Comparison of ENCODE assay signal across 8 cellular contexts in the genomic region with DNA sequence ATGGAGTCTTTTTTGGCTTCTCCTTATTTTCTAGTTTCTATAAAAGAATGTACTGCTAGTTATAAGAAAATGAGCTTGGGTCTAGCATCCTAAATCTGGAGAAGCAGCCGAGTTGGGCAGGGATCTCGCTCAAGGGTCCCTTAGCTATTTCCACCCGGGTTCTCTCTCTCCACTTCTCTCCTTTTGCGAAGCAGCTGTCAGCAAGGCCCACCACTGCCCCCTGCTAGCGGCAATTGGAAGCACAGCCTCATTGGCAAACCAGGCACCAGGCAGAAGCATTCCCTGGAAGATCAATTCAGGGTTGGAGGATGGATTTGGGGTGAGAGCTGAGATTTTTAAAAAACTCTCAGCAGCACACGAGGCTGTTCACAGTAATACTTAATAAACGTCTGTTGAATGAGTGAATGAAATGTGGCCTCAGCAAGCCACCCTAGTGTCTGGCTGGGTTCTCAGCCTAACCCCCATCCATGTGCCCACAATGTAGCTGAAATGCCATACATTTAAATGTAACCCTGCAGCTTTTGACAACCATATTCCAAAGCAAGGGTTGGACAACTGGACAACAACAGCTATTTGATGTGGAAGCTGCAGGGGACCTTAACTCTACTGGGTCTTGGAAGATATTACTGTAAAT. TPM values are rescaled to one million over a fixed set of nuclear protein-coding genes. Genes with fewer than 3 reads are reported as not detected.
DNase-seq lines count a peak whose midpoint lies in the region; FAIRE-seq and TF ChIP-seq lines count a peak whose summit lies in the region.

No MANE protein-coding gene starts in this region.

- no peaks in the 10 kb centered on the region for H3F3A ChIP-seq in neural progenitor cell (ENCODE audit: low read depth)

- no peaks in the 10 kb centered on the region for H3K9me3 Mint-ChIP-seq in activated T-helper 1 cell treated with anti-CD3 and anti-CD28 coated beads, Interleukin-12 subunit alpha, Interleukin-12 subunit beta, Interleukin-2, Interleukin-4 antibody, amounts not matched to agents 30 ng/mL and 10 ng/mL and 1 ng/mL, durations not matched to agents 14 hours and 24 hours and 36 hours
- no peaks in the 10 kb centered on the region for H3K9me3 Mint-ChIP-seq in neural progenitor cell

- DNase-seq in GM12892 (ENCODE audit: insufficient read length): peak; percentile 61
- DNase-seq in HL-60 (ENCODE audit: low read depth in 1 of 2, low spot score in 1 of 2): peak; percentile 54 to 72
- DNase-seq in RPMI7951 (ENCODE audit: low read depth): peak; percentile 46
- DNase-seq in activated T-helper 1 cell treated with anti-CD3 and anti-CD28 coated beads, Interleukin-12 subunit alpha, Interleukin-12 subunit beta, Interleukin-2, Interleukin-4 antibody, amounts not matched to agents 30 ng/mL and 10 ng/mL and 1 ng/mL, durations not matched to agents 14 hours and 24 hours and 36 hours (ENCODE audit: low spot score): peak; percentile 40
- DNase-seq in fibroblast of pulmonary artery (ENCODE audit: low read depth): peak; percentile 68
- DNase-seq in neural progenitor cell (ENCODE audit: low spot score): peak; percentile 74
- no peak for DNase-seq in foreskin melanocyte

- no peaks in the 10 kb centered on the region for H3K79me2 ChIP-seq in neural progenitor cell (ENCODE audit: low read depth)

- H3K4me2 ChIP-seq in neural progenitor cell: no peak overlapping the region

- H3K4me1 ChIP-seq in neural progenitor cell (no peaks in the 10 kb centered on the region), subcutaneous abdominal adipose tissue (ENCODE audit: control insufficient read depth in 5 of 5, insufficient read depth in 5 of 5, low read length in 5 of 5) (peaks cover 0 to 11% (median 0%) of the 10 kb centered on the region in 5 donors)

- H4K20me1 ChIP-seq in neural progenitor cell (ENCODE audit: low read depth): no peaks in the 10 kb centered on the region

- peak; percentile 60 for FAIRE-seq in GM12892 (lab: Jason Lieb, UNC)

- H3K36me3 ChIP-seq in neural progenitor cell (no peaks in the 10 kb centered on the region), subcutaneous abdominal adipose tissue (ENCODE audit: control insufficient read depth in 5 of 5, insufficient read depth in 5 of 5, low read length in 5 of 5) (peaks cover 9 to 83% (median 62%) of the 10 kb centered on the region in 5 donors)

- H3K27me3 Mint-ChIP-seq in activated T-helper 1 cell treated with anti-CD3 and anti-CD28 coated beads, Interleukin-12 subunit alpha, Interleukin-12 subunit beta, Interleukin-2, Interleukin-4 antibody, amounts not matched to agents 30 ng/mL and 10 ng/mL and 1 ng/mL, durations not matched to agents 14 hours and 24 hours and 36 hours (ENCODE audit: insufficient read depth): no peaks in the 10 kb centered on the region
- peaks cover 2% of the 10 kb centered on the region for H3K27me3 Mint-ChIP-seq in neural progenitor cell (ENCODE audit: insufficient read depth, low read depth)

- H3K27ac ChIP-seq in HL-60 (replicated peaks): no peak overlapping the region
- no peak overlapping the region for H3K27ac ChIP-seq in neural progenitor cell
- peak overlapping the region; percentile 60 for H3K27ac ChIP-seq in subcutaneous abdominal adipose tissue (ENCODE audit: low read depth, low read length)

- peaks cover 5% of the 10 kb centered on the region for H3K4me1 Mint-ChIP-seq in activated T-helper 1 cell treated with anti-CD3 and anti-CD28 coated beads, Interleukin-12 subunit alpha, Interleukin-12 subunit beta, Interleukin-2, Interleukin-4 antibody, amounts not matched to agents 30 ng/mL and 10 ng/mL and 1 ng/mL, durations not matched to agents 14 hours and 24 hours and 36 hours (ENCODE audit: low read depth)
- H3K4me1 Mint-ChIP-seq in neural progenitor cell: no peaks in the 10 kb centered on the region

- intact Hi-C loops in activated T-helper 1 cell treated with anti-CD3 and anti-CD28 coated beads, Interleukin-12 subunit alpha, Interleukin-12 subunit beta, Interleukin-2, Interleukin-4 antibody, amounts not matched to agents 30 ng/mL and 10 ng/mL and 1 ng/mL, durations not matched to agents 14 hours and 24 hours and 36 hours (cut with micrococcal nuclease): loop anchor here (1.0 to 5.0 kb wide), 5 partner anchors 17 to 555 kb away; no protein-coding TSS in a partner anchor

- H3K4me3 ChIP-seq in HL-60 (replicated peaks; ENCODE audit: insufficient read depth, low read length): no peak overlapping the region
- H3K4me3 ChIP-seq in fibroblast of pulmonary artery (replicated peaks; ENCODE audit: low read depth, low read length): no peak overlapping the region
- no peak overlapping the region for H3K4me3 ChIP-seq in neural progenitor cell
- H3K4me3 ChIP-seq in subcutaneous abdominal adipose tissue (ENCODE audit: low read depth in 1 of 5, low read length in 5 of 5): no peak overlapping the region

- TF ChIP-seq CTCF in HL-60 (IDR thresholded peaks at IDR 0.05; ENCODE audit: insufficient read depth, low read length): peak; percentile 90
- TF ChIP-seq CTCF in fibroblast of pulmonary artery (IDR thresholded peaks at IDR 0.05; ENCODE audit: low read length, missing control alignments): peak; percentile 98
- peak; percentile 93 for TF ChIP-seq CTCF in neural progenitor cell (IDR thresholded peaks at IDR 0.05)

- no peak overlapping the region for H3K9ac ChIP-seq in neural progenitor cell
- H3K9ac ChIP-seq in subcutaneous abdominal adipose tissue (ENCODE audit: low read length in 5 of 5): peak overlapping the region in 1 of 5 donors; percentile 34

- H3K36me3 Mint-ChIP-seq in activated T-helper 1 cell treated with anti-CD3 and anti-CD28 coated beads, Interleukin-12 subunit alpha, Interleukin-12 subunit beta, Interleukin-2, Interleukin-4 antibody, amounts not matched to agents 30 ng/mL and 10 ng/mL and 1 ng/mL, durations not matched to agents 14 hours and 24 hours and 36 hours (ENCODE audit: low read depth): peaks cover 31% of the 10 kb centered on the region
- H3K36me3 Mint-ChIP-seq in neural progenitor cell: peaks cover 13% of the 10 kb centered on the region

- no peaks in the 10 kb centered on the region for H3K27me3 ChIP-seq in HL-60 (ENCODE audit: insufficient read depth, poor library complexity, severe bottlenecking)
- no peaks in the 10 kb centered on the region for H3K27me3 ChIP-seq in neural progenitor cell
- H3K27me3 ChIP-seq in subcutaneous abdominal adipose tissue (ENCODE audit: control insufficient read depth in 5 of 5, insufficient read depth in 4 of 5, low read length in 5 of 5): no peaks in the 10 kb centered on the region

- no peak for TF ChIP-seq POLR2A in GM12892 (IDR thresholded peaks at IDR 0.05; ENCODE audit: low read depth, low read length)

- H3K4me3 Mint-ChIP-seq in activated T-helper 1 cell treated with anti-CD3 and anti-CD28 coated beads, Interleukin-12 subunit alpha, Interleukin-12 subunit beta, Interleukin-2, Interleukin-4 antibody, amounts not matched to agents 30 ng/mL and 10 ng/mL and 1 ng/mL, durations not matched to agents 14 hours and 24 hours and 36 hours: no peak overlapping the region
- H3K4me3 Mint-ChIP-seq in neural progenitor cell: no peak overlapping the region

- H3K9me3 ChIP-seq in neural progenitor cell (ENCODE audit: low read depth) (no peaks in the 10 kb centered on the region), subcutaneous abdominal adipose tissue (ENCODE audit: control insufficient read depth in 5 of 5, low read length in 5 of 5) (no peaks in the 10 kb centered on the region)

- no peak overlapping the region for H3K27ac Mint-ChIP-seq in activated T-helper 1 cell treated with anti-CD3 and anti-CD28 coated beads, Interleukin-12 subunit alpha, Interleukin-12 subunit beta, Interleukin-2, Interleukin-4 antibody, amounts not matched to agents 30 ng/mL and 10 ng/mL and 1 ng/mL, durations not matched to agents 14 hours and 24 hours and 36 hours
- H3K27ac Mint-ChIP-seq in neural progenitor cell: no peak overlapping the region

- no peak overlapping the region for H2AFZ ChIP-seq in neural progenitor cell (replicated peaks)

RNA-seq across cellular contexts. Expression of gene TNIP1, which starts 34.6 kb away (rescaled TPM):
- polyA plus RNA-seq in GM12892 (2012; ENCODE audit: missing spikeins): 187 TPM
- total RNA-seq in RPMI7951 (2014; rRNA removed; shearing (Covaris generic)): 96.2 and 106 TPM in 2 replicates
- total RNA-seq in activated T-helper 1 cell treated with anti-CD3 and anti-CD28 coated beads, Interleukin-12 subunit alpha, Interleukin-12 subunit beta, Interleukin-2, Interleukin-4 antibody, amounts not matched to agents 30 ng/mL and 10 ng/mL and 1 ng/mL, durations not matched to agents 14 hours and 24 hours and 36 hours: 287 and 304 TPM in 2 replicates
- 33.5 and 49.7 TPM in 2 replicates for total RNA-seq in neural progenitor cell (ENCODE audit: low replicate concordance)

RNA-seq across cellular contexts. Expression of gene ANXA6, which starts 42.2 kb away (rescaled TPM):
- polyA plus RNA-seq in GM12892 (2012; ENCODE audit: missing spikeins): 349 TPM
- 273 and 335 TPM in 2 replicates for total RNA-seq in RPMI7951 (2014; rRNA removed; shearing (Covaris generic))
- total RNA-seq in activated T-helper 1 cell treated with anti-CD3 and anti-CD28 coated beads, Interleukin-12 subunit alpha, Interleukin-12 subunit beta, Interleukin-2, Interleukin-4 antibody, amounts not matched to agents 30 ng/mL and 10 ng/mL and 1 ng/mL, durations not matched to agents 14 hours and 24 hours and 36 hours: 286 and 301 TPM in 2 replicates
- 95.0 and 97.6 TPM in 2 replicates for total RNA-seq in neural progenitor cell (ENCODE audit: low replicate concordance)
